ENCODE assay signal across 2 cellular contexts in genomic region chr17:45260204-45260783, GRCh38.
TF ChIP-seq lines count a peak whose summit lies in the region.

No MANE protein-coding gene starts in this region.

TF ChIP-seq in HEK293, 187 proteins besides CTCF, POLR2A, EP300 and RAD21:
- TF ChIP-seq ZNF785 (tag by site-specific recombination; IDR thresholded peaks at IDR 0.05) (no peak), BCL11B (tag by site-specific recombination; IDR thresholded peaks at IDR 0.05; ENCODE audit: low read depth) (no peak), ZNF600 (tag by site-specific recombination; IDR thresholded peaks at IDR 0.05) (peak; percentile 73; the same call in 1 of the 2 replicates)

TF ChIP-seq in H1, 55 proteins besides CTCF, POLR2A, EP300 and RAD21:
- TF ChIP-seq POU5F1 (IDR thresholded peaks at IDR 0.05; ENCODE audit: low read depth, low read length) (no peak), TBP (IDR thresholded peaks at IDR 0.05; ENCODE audit: low read depth, low read length) (no peak), KDM1A (IDR thresholded peaks at IDR 0.05; ENCODE audit: borderline replicate concordance, low read length) (no peak), CHD2 (IDR thresholded peaks at IDR 0.05; ENCODE audit: low read length) (no peak), ATF2 (IDR thresholded peaks at IDR 0.05; ENCODE audit: low read length) (no peak), JUN (IDR thresholded peaks at IDR 0.05; ENCODE audit: low read depth, low read length) (no peak)
TF ChIP-seq in H1: peak in this region for 0.
